Comparison of ENCODE assay signal across 31 cellular contexts in the genomic region with DNA sequence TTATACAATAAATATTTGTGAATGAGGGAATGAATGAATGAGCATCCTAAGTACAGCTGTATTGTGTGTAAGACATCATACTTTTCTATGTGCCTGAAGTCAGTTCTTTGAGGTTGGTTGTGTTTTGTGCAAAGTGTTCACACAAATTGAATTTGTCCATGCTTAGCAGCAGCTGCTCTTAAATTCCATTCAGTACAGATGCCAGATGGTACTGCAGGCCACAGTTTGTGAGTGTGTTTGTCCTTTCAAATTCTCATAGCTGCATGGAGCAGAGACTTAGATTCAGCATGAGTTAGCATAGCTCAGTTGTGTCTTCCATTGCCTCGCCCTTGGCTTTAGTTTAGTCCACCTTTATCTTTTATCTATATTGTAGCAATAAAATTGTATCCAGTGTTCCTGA. TPM values are rescaled to one million over a fixed set of nuclear protein-coding genes. Genes with fewer than 3 reads are reported as not detected.
"Had no signal": no experiment of that assay in that cellular context is flagged by ENCODE, and none has a peak within 500 bp of the region (broad histone marks: within the 10 kb centered on the region; RNA-seq: fewer than 3 reads in every experiment).

No MANE protein-coding gene starts in this region.

- H3K4me1 ChIP-seq: body of pancreas, colonic mucosa, pancreas, prostate gland had no signal

- H3K27ac ChIP-seq: body of pancreas, colonic mucosa, epithelial cell of prostate, esophagus squamous epithelium, hepatocyte, pancreas, prostate gland, thyroid gland, upper lobe of left lung, vagina had no signal

- H3K36me3 ChIP-seq: colonic mucosa, esophagus squamous epithelium, pancreas, prostate gland, thyroid gland, upper lobe of left lung, vagina had no signal

- ATAC-seq: activated CD8-positive, alpha-beta T cell treated with anti-CD3 and anti-CD28 coated beads for 36 hours; activated T-cell treated with anti-CD3 and anti-CD28 coated beads, Interleukin-2, amount 50 U/mL, for 4 hours; activated T-helper 17 cell treated with anti-CD3 and anti-CD28 coated beads, Interleukin-2, amount 50 U/mL, for 72 hours; body of pancreas; left cardiac atrium; left ventricle myocardium superior; naive thymus-derived CD8-positive, alpha-beta T cell; pancreas; sciatic nerve; stimulated activated memory B cell treated with anti-CD40 and anti-IgM and Interleukin-4, amounts not matched to agents 10 μg/mL and 1 μg/mL and 100 μg/mL, for 72 hours; stimulated activated naive CD8-positive, alpha-beta T cell treated with anti-CD3 and anti-CD28 coated beads, Interleukin-15, amount 100 ng/mL, for 72 hours; WTC11 had no signal

- H3K9me3 ChIP-seq: body of pancreas, colonic mucosa, esophagus squamous epithelium, pancreas, prostate gland, thyroid gland, upper lobe of left lung, vagina had no signal

- H3K4me2 ChIP-seq: hepatocyte had no signal

- DNase-seq: activated CD4-positive, alpha-beta T cell treated with anti-CD3 and anti-CD28 coated beads, Interleukin-2, amount 50 U/mL, for 1 hour; activated CD8-positive, alpha-beta T cell treated with anti-CD3 and anti-CD28 coated beads for 36 hours; activated T-cell treated with anti-CD3 and anti-CD28 coated beads, Interleukin-2, amount 50 U/mL, for 4 hours; aorta; body of pancreas; cerebellar nuclear complex; colonic mucosa; effector CD8-positive, alpha-beta T cell; esophagus squamous epithelium; left cardiac atrium; left ventricle myocardium superior; mammary epithelial cell; naive thymus-derived CD8-positive, alpha-beta T cell; nucleus accumbens; pancreas; retina; small intestine; stimulated activated CD4-positive, alpha-beta T cell treated with anti-CD3 and anti-CD28 coated beads, Interleukin-4, amount 100 ng/mL, for 24 hours; stimulated activated CD8-positive, alpha-beta memory T cell treated with anti-CD3 and anti-CD28 coated beads, Interleukin-4, amount 100 ng/mL, for 48 hours; stimulated activated naive CD8-positive, alpha-beta T cell treated with anti-CD3 and anti-CD28 coated beads, Interleukin-15, amount 100 ng/mL, for 72 hours; substantia nigra; thyroid gland; upper lobe of left lung had no signal

- H3K79me2 ChIP-seq: hepatocyte had no signal

- H3K27me3 ChIP-seq: body of pancreas, colonic mucosa, esophagus squamous epithelium, thyroid gland, upper lobe of left lung, vagina had no signal

- H3K4me3 ChIP-seq: body of pancreas, colonic mucosa, esophagus squamous epithelium, hepatocyte, pancreas, prostate gland, thyroid gland, upper lobe of left lung, vagina had no signal

- H2AFZ ChIP-seq: hepatocyte had no signal

RNA-seq across cellular contexts. Expression of a gene that starts 3.8 kb away (rescaled TPM):
- total RNA-seq: activated CD8-positive, alpha-beta T cell treated with anti-CD3 and anti-CD28 coated beads for 36 hours; activated T-cell treated with anti-CD3 and anti-CD28 coated beads, Interleukin-2, amount 50 U/mL, for 4 hours; activated T-helper 17 cell treated with anti-CD3 and anti-CD28 coated beads, Interleukin-2, amount 50 U/mL, for 72 hours; naive thymus-derived CD8-positive, alpha-beta T cell had no signal
- polyA plus RNA-seq: naive thymus-derived CD8-positive, alpha-beta T cell had no signal
